ENCODE assay signal across 20 cellular contexts in genomic region chr4:132180020-132180427, GRCh38.
DNase-seq lines count a peak whose midpoint lies in the region; ATAC-seq, FAIRE-seq and TF ChIP-seq lines count a peak whose summit lies in the region.
"Had no signal": no experiment of that assay in that cellular context is flagged by ENCODE, and none has a peak within 500 bp of the region (broad histone marks: within the 10 kb centered on the region; RNA-seq: fewer than 3 reads in every experiment).

No MANE protein-coding gene starts in this region.

- no peaks in the 10 kb centered on the region for H3F3A ChIP-seq in OCI-LY1 (ENCODE audit: insufficient read depth, low read length)

- H3K9ac ChIP-seq in OCI-LY1 (ENCODE audit: low read length) = no peak overlapping the region
- H3K9ac ChIP-seq in keratinocyte (ENCODE audit: control insufficient read depth, extremely low read depth, insufficient read depth, low read length) = no peak overlapping the region
- H3K9ac ChIP-seq: KMS-11 had no signal

- 67 to 80% methylated on average over 1 to 2 of the region's 2 CpGs for WGBS in gastroesophageal sphincter (ENCODE audit: low coverage in 1 of 2), 2 donors

- ATAC-seq in HG03135 (IDR thresholded peaks at IDR 0.05; ENCODE audit: unreplicated experiment) (no peak), gastroesophageal sphincter (no peak)
- ATAC-seq: activated CD4-positive, alpha-beta T cell treated with anti-CD3 and anti-CD28 coated beads for 36 hours; esophagus mucosa; GM12878; HCT116; Panc1 had no signal

- CTCF ChIA-PET in BJ (lab: Yijun Ruan, JAX) = no interaction called here

- H4K20me1 ChIP-seq in OCI-LY1 (ENCODE audit: insufficient read depth, low read length) (no peaks in the 10 kb centered on the region), keratinocyte (ENCODE audit: control insufficient read depth, extremely low read depth, insufficient read depth, low read length) (no peaks in the 10 kb centered on the region)

- no peak for TF ChIP-seq POLR2A in gastroesophageal sphincter (IDR thresholded peaks at IDR 0.05)

- H3K36me3 ChIP-seq in BJ (ENCODE audit: control insufficient read depth, insufficient read depth, low read length) = no peaks in the 10 kb centered on the region
- peaks cover 4% of the 10 kb centered on the region; the same call in 1 of the 2 replicates for H3K36me3 ChIP-seq in OCI-LY1 (ENCODE audit: insufficient read depth, low read length)
- H3K36me3 ChIP-seq in bronchial epithelial cell (ENCODE audit: control insufficient read depth, insufficient read depth, low read length) = no peaks in the 10 kb centered on the region
- no peaks in the 10 kb centered on the region for H3K36me3 ChIP-seq in keratinocyte (ENCODE audit: control insufficient read depth in 2 of 2, extremely low read depth in 1 of 2, insufficient read depth in 2 of 2, low read length in 2 of 2)
- H3K36me3 ChIP-seq in gastroesophageal sphincter = no peaks in the 10 kb centered on the region
- H3K36me3 ChIP-seq: neutrophil had no signal

- POLR2A ChIA-PET in BJ (lab: Charles Lee) = no interaction called here

- no peak for TF ChIP-seq EP300 in gastroesophageal sphincter (IDR thresholded peaks at IDR 0.05)

- H3K4me2 ChIP-seq in OCI-LY1 (ENCODE audit: low read length) = no peak overlapping the region
- H3K4me2 ChIP-seq in keratinocyte (ENCODE audit: control insufficient read depth, extremely low read depth, insufficient read depth, low read depth, low read length) = peak overlapping the region; percentile 59
- H3K4me2 ChIP-seq: KMS-11 had no signal

- no peaks in the 10 kb centered on the region for H3K9me2 ChIP-seq in OCI-LY1 (ENCODE audit: low read depth, low read length)

- H3K9me3 ChIP-seq in OCI-LY1 (ENCODE audit: low read length) (peaks cover 6% of the 10 kb centered on the region), keratinocyte (ENCODE audit: control insufficient read depth, low read depth, low read length) (no peaks in the 10 kb centered on the region), gastroesophageal sphincter (peaks cover 0 to 5% (median 0%) of the 10 kb centered on the region in 3 donors)
- H3K9me3 ChIP-seq: neutrophil had no signal

- DNase-seq in BJ (ENCODE audit: low read depth) (peak; percentile 57), bronchial epithelial cell (ENCODE audit: low read depth) (peak; percentile 25), keratinocyte (ENCODE audit: low read depth, low spot score) (peak; percentile 25), NCI-H2227 treated with DMSO at 0.1 percent for 48 hours (lab: John Stamatoyannopoulos, UW) (no peak), NCI-H2107 treated with DMSO at 0.1 percent for 48 hours (lab: John Stamatoyannopoulos, UW; ENCODE audit: unreplicated experiment) (no peak)
- DNase-seq: activated CD4-positive, alpha-beta T cell treated with anti-CD3 and anti-CD28 coated beads for 36 hours; activated naive CD8-positive, alpha-beta T cell treated with anti-CD3 and anti-CD28 coated beads, Interleukin-2, amount 10 ng/mL, durations not matched to agents 7 days and 5 days; activated T-cell treated with anti-CD3 and anti-CD28 coated beads for 4 hours; DMS53; NCI-H1436 treated with DMSO at 0.1 percent for 48 hours; small intestine had no signal

- H3K27me3 ChIP-seq in BJ (ENCODE audit: control insufficient read depth, insufficient read depth, low read length) (no peaks in the 10 kb centered on the region), OCI-LY1 (ENCODE audit: insufficient read depth, low read length) (no peaks in the 10 kb centered on the region), bronchial epithelial cell (ENCODE audit: control insufficient read depth, insufficient read depth, low read length) (no peaks in the 10 kb centered on the region), keratinocyte (ENCODE audit: control insufficient read depth, extremely low read depth, insufficient read depth, low read length) (no peaks in the 10 kb centered on the region), gastroesophageal sphincter (no peaks in the 10 kb centered on the region)
- H3K27me3 ChIP-seq: neutrophil had no signal

- H3K4me3 ChIP-seq in BJ (ENCODE audit: low read depth, low read length) (no peak overlapping the region), OCI-LY1 (ENCODE audit: low read depth, low read length, poor library complexity, severe bottlenecking) (no peak overlapping the region), bronchial epithelial cell (ENCODE audit: low read depth, low read length) (no peak overlapping the region), keratinocyte (ENCODE audit: control insufficient read depth in 2 of 3, extremely low read depth in 1 of 3, insufficient read depth in 2 of 3, low read depth in 1 of 3, low read length in 3 of 3) (peak overlapping the region in 1 of 3 experiments; percentile 43), gastroesophageal sphincter (no peak overlapping the region)
- H3K4me3 ChIP-seq: GM12878 had no signal

- H2AFZ ChIP-seq in OCI-LY1 (ENCODE audit: low read length) (peak overlapping the region; percentile 96), keratinocyte (ENCODE audit: control insufficient read depth, low read length) (peak overlapping the region; percentile 33)

- H3K4me1 ChIP-seq in OCI-LY1 (ENCODE audit: insufficient read depth, low read length, severe bottlenecking) (no peaks in the 10 kb centered on the region), keratinocyte (ENCODE audit: control insufficient read depth, extremely low read depth, insufficient read depth, low read length) (peaks cover 10% of the 10 kb centered on the region), gastroesophageal sphincter (no peaks in the 10 kb centered on the region)

- H3K79me2 ChIP-seq in OCI-LY1 (ENCODE audit: insufficient read depth, low read length) (no peaks in the 10 kb centered on the region), keratinocyte (ENCODE audit: control insufficient read depth, insufficient read depth, low read length) (no peaks in the 10 kb centered on the region)

- no peak for FAIRE-seq in bronchial epithelial cell (lab: Jason Lieb, UNC)
- FAIRE-seq in keratinocyte (lab: Jason Lieb, UNC) = peak; percentile 80
- FAIRE-seq: GM12878 had no signal

- H3K27ac ChIP-seq in OCI-LY1 (ENCODE audit: low read depth, low read length, poor library complexity, severe bottlenecking) = no peak overlapping the region
- peak overlapping the region; percentile 48 for H3K27ac ChIP-seq in keratinocyte (ENCODE audit: control insufficient read depth, insufficient read depth, low read length)
- H3K27ac ChIP-seq in gastroesophageal sphincter = no peak overlapping the region
- H3K27ac ChIP-seq: KMS-11, neutrophil had no signal

- no peak for TF ChIP-seq CTCF in BJ (IDR thresholded peaks at IDR 0.05; ENCODE audit: insufficient read depth, low read depth, low read length)
- TF ChIP-seq CTCF in OCI-LY1 (IDR thresholded peaks at IDR 0.05; ENCODE audit: low read length) = no peak
- no peak for TF ChIP-seq CTCF in bronchial epithelial cell (IDR thresholded peaks at IDR 0.05; ENCODE audit: insufficient read depth, low read length, severe bottlenecking)
- TF ChIP-seq CTCF in keratinocyte (optimal IDR thresholded peaks at IDR 0.05 in 1 of 3, IDR thresholded peaks at IDR 0.05 in 1 of 3, conservative IDR thresholded peaks at IDR 0.05 in 1 of 3; ENCODE audit: extremely low read depth in 1 of 3, insufficient read depth in 2 of 3, low read length in 3 of 3) = no peak
- no peak for TF ChIP-seq CTCF in gastroesophageal sphincter (IDR thresholded peaks at IDR 0.05)

- no peaks in the 10 kb centered on the region for H3K9me1 ChIP-seq in keratinocyte (ENCODE audit: control insufficient read depth, extremely low read depth, insufficient read depth, low read length)

- dilution Hi-C loops in keratinocyte (cut with MboI; ENCODE audit: extremely low pct_ligation_motif_present, low sequenced_read_pairs) = no loop called here

Comparison
In these comparisons a context has a peak if more than half of its experiments do, and no peak if none do; other contexts are left out.
1. DNase-seq: peak in BJ (single experiment), bronchial epithelial cell (single experiment) and keratinocyte (single experiment); none in NCI-H2227 treated with DMSO at 0.1 percent for 48 hours (single experiment) and NCI-H2107 treated with DMSO at 0.1 percent for 48 hours (single experiment).